1 cellular context compared by ENCODE assay signal in the genomic region with DNA sequence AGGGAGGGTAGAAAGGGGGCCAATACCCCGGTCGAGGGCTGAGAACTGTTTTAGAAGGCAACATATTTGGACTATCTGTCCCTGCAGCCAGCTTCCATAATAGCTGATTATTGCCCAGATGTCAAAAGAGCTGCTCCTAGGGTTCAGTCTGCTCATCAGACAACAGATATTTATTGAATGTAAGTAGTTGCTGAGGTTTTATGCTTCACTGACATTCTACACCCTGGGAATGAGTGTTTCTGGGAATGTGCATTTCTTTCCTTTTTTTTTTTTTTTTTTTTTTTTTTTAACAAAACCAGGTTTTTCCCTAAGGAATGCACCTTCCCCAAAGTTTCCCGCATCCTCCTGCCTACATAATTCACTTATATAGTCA. TPM values are rescaled to one million over a fixed set of nuclear protein-coding genes. Genes with fewer than 3 reads are reported as not detected.
"Had no signal": no experiment of that assay in that cellular context is flagged by ENCODE, and none has a peak within 500 bp of the region (broad histone marks: within the 10 kb centered on the region; RNA-seq: fewer than 3 reads in every experiment).

No MANE protein-coding gene starts in this region.

RNA-seq across cellular contexts. Expression of a gene that starts 33.8 kb away (rescaled TPM):
- total RNA-seq: PC-9 had no signal
